In the genomic region with DNA sequence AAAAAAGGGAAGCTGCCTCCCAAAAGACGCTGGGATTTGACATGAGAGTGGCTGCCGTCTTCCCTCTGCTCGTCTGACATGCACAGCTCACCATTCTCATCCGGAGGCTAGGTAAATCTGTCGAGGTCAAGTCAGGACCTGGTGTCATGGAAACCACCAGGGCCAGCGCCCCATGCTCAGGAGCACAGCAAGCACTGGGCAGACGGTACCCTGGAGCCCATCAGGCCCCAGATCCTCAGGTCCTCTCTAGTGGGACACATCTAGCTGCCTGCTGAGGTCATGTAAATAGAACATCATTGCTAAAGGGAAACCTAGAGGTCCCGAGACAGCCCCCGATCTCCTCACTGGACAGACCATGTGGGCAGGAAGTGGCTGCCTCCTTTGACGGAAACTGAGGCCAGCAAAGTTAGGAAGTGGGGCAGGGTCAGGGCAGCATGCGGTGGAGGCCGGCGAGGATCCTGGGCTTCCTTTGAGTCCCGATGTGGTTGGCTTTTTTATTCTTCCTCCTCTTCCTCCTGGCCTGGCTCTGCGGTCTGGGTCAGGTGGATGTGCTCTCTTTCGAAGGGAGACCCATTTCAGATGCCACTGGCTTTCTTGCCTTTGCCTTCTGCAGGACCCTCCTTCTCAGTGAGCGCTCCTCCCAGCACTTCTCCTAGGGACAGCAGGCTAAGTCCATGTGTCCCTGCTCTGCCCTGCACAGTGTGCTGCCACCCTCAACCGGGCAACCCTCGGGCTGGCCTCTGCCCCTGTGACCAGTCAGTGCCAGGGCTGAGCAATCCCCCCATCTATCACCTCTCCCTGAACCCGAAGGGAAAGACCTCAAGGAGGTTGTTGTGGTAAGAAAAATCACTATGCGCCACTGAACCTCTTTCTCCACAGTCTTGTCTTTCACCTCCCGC, we compare ENCODE assay signal across 17 cellular contexts. TPM values are rescaled to one million over a fixed set of nuclear protein-coding genes. Genes with fewer than 3 reads are reported as not detected.
DNase-seq lines count a peak whose midpoint lies in the region; ATAC-seq, FAIRE-seq and TF ChIP-seq lines count a peak whose summit lies in the region.
"Had no signal": no experiment of that assay in that cellular context is flagged by ENCODE, and none has a peak within 500 bp of the region (broad histone marks: within the 10 kb centered on the region; RNA-seq: fewer than 3 reads in every experiment).

No MANE protein-coding gene starts in this region.

- peaks cover 3% of the 10 kb centered on the region for H3K4me1 Mint-ChIP-seq in astrocyte (ENCODE audit: low read depth, unreplicated experiment)
- peaks cover 12% of the 10 kb centered on the region for H3K4me1 Mint-ChIP-seq in stimulated activated naive CD8-positive, alpha-beta T cell treated with anti-CD3 and anti-CD28 coated beads, Interleukin-15, amount 100 ng/mL, for 72 hours

- in situ Hi-C loops in HepG2 (cut with HindIII; ENCODE audit: extremely low pct_ligation_motif_present, low pct_unique_long_range_greater_than_20kb) = no loop called here

- no peaks in the 10 kb centered on the region for H3K9me3 ChIP-seq in left ventricle myocardium inferior (replicated peaks)
- H3K9me3 ChIP-seq in astrocyte (ENCODE audit: insufficient read depth, low read depth, low read length) = no peaks in the 10 kb centered on the region
- H3K9me3 ChIP-seq in HepG2 (ENCODE audit: low read length) = no peaks in the 10 kb centered on the region
- no peaks in the 10 kb centered on the region for H3K9me3 ChIP-seq in breast epithelium

- intact Hi-C loops in left ventricle myocardium inferior (cut with micrococcal nuclease) = no loop called here
- intact Hi-C loops in left ventricle myocardium superior (cut with micrococcal nuclease) = no loop called here
- intact Hi-C loops in HepG2 (cut with micrococcal nuclease; ENCODE audit: unreplicated experiment) = loop anchor here (1.0 kb wide), 1 partner anchor 66 kb away; the partner anchor contains the start of gene COG2
- intact Hi-C loops in breast epithelium (cut with DNase I; ENCODE audit: low total_unique reads) = no loop called here

- H3K4me3 ChIP-seq in left ventricle myocardium inferior (peak overlapping the region; percentile 68), astrocyte (ENCODE audit: insufficient read depth, low read depth, low read length) (no peak overlapping the region), HepG2 (replicated peaks in 1 of 3; ENCODE audit: insufficient read depth in 1 of 3, low read depth in 2 of 3, low read length in 3 of 3) (peak overlapping the region; percentile 31 to 92 (median 41)), breast epithelium (no peak overlapping the region)
- H3K4me3 ChIP-seq: GM12878 had no signal

- H2AFZ ChIP-seq in astrocyte (ENCODE audit: low read depth, low read length) (no peak overlapping the region), HepG2 (ENCODE audit: low read length) (no peak overlapping the region)

- H3K27me3 ChIP-seq in left ventricle myocardium inferior (ENCODE audit: low read depth) (no peaks in the 10 kb centered on the region), astrocyte (ENCODE audit: insufficient read depth, low read length) (no peaks in the 10 kb centered on the region), HepG2 (ENCODE audit: control insufficient read depth in 1 of 2, insufficient read depth in 2 of 2, low read length in 2 of 2) (no peaks in the 10 kb centered on the region; a peak in 1 of 5 replicates), breast epithelium (no peaks in the 10 kb centered on the region)

- TF ChIP-seq RAD21 in HepG2 (CRISPR knock-in tag; IDR thresholded peaks at IDR 0.05) = no peak

- 43% methylated on average over 19 of the region's 22 CpGs for WGBS in HepG2 (ENCODE audit: low lambda C conversion rate)

- no peak for FAIRE-seq in astrocyte (lab: Jason Lieb, UNC)
- FAIRE-seq in HepG2 (lab: Jason Lieb, UNC) = no peak
- no peak for FAIRE-seq in RCC 7860 (lab: Jason Lieb, UNC)
- FAIRE-seq: A204.1, GM12878, GM18507 had no signal

- H3K27ac ChIP-seq in left ventricle myocardium inferior (replicated peaks) (peak overlapping the region; percentile 27), astrocyte (ENCODE audit: low read depth, low read length) (no peak overlapping the region), HepG2 (ENCODE audit: extremely low read length, insufficient read depth, low read length) (peak overlapping the region; percentile 93), breast epithelium (no peak overlapping the region)

- H3K4me1 ChIP-seq in left ventricle myocardium inferior = peaks cover 56% of the 10 kb centered on the region
- no peaks in the 10 kb centered on the region for H3K4me1 ChIP-seq in astrocyte (ENCODE audit: insufficient read depth, low read length)
- peaks cover 93% of the 10 kb centered on the region for H3K4me1 ChIP-seq in HepG2 (ENCODE audit: insufficient read depth, low read length)
- no peaks in the 10 kb centered on the region for H3K4me1 ChIP-seq in breast epithelium

- POLR2A ChIA-PET in HepG2 (lab: Yijun Ruan, JAX) = interaction anchor here (0.8 to 7.7 kb wide), 11 partner anchors 21 to 70 kb away, joined by 3 to 84 read pairs (median 4); partner anchors contain the start of gene COG2

- no TSS peak for BruUV-seq in HepG2 (replicated peaks; lab: Mats Ljungman, UMichigan)

- H3K36me3 ChIP-seq in left ventricle myocardium inferior = peaks cover 23% of the 10 kb centered on the region
- no peaks in the 10 kb centered on the region for H3K36me3 ChIP-seq in astrocyte (ENCODE audit: insufficient read depth, low read length)
- peaks cover 33 to 63% of the 10 kb centered on the region in 2 experiments for H3K36me3 ChIP-seq in HepG2 (replicated peaks in 1 of 2; ENCODE audit: control insufficient read depth in 1 of 2, insufficient read depth in 2 of 2, low read length in 2 of 2)
- H3K36me3 ChIP-seq in breast epithelium = no peaks in the 10 kb centered on the region

- TF ChIP-seq POLR2A in HepG2 (IDR thresholded peaks at IDR 0.05; ENCODE audit: insufficient read depth in 1 of 2, low read depth in 2 of 2, low read length in 2 of 2) (0 out of 4 replicates have a peak, but pooled peaks of 1 of the 2 experiments have one; percentile 11), breast epithelium (IDR thresholded peaks at IDR 0.05) (no peak)

- H3K9me3 Mint-ChIP-seq in astrocyte (ENCODE audit: unreplicated experiment) = no peaks in the 10 kb centered on the region
- no peaks in the 10 kb centered on the region for H3K9me3 Mint-ChIP-seq in stimulated activated naive CD8-positive, alpha-beta T cell treated with anti-CD3 and anti-CD28 coated beads, Interleukin-15, amount 100 ng/mL, for 72 hours
- H3K9me3 Mint-ChIP-seq: CD14-positive monocyte, H9 had no signal

- H3K79me2 ChIP-seq in astrocyte (ENCODE audit: insufficient read depth, low read length) (no peaks in the 10 kb centered on the region), HepG2 (ENCODE audit: insufficient read depth, low read length) (peaks cover 77% of the 10 kb centered on the region)

- DNase-seq in left ventricle myocardium inferior = no peak
- DNase-seq in left ventricle myocardium superior = no peak
- no peak for DNase-seq in astrocyte (ENCODE audit: low read depth)
- no peak for DNase-seq in HepG2 (ENCODE audit: low spot score)
- DNase-seq in stimulated activated naive CD8-positive, alpha-beta T cell treated with anti-CD3 and anti-CD28 coated beads, Interleukin-15, amount 100 ng/mL, for 72 hours = no peak
- no peak for DNase-seq in breast epithelium (ENCODE audit: low spot score in 2 of 2)
- DNase-seq in RCC 7860 (ENCODE audit: low spot score) = no peak
- DNase-seq in NAMALWA (ENCODE audit: low spot score) = no peak
- DNase-seq: H9; NCI-H345; NCI-H69; NK-92 treated with Interleukin-12 subunit alpha and Interleukin-12 subunit beta, amount 100 ng/mL, for 24 hours had no signal

- TF ChIP-seq EP300 in HepG2 (IDR thresholded peaks at IDR 0.05; ENCODE audit: low read depth in 2 of 2, low read length in 2 of 2) = no peak
- TF ChIP-seq EP300 in HepG2 (CRISPR knock-in tag; IDR thresholded peaks at IDR 0.05; ENCODE audit: borderline replicate concordance) = no peak

- H3K36me3 Mint-ChIP-seq in astrocyte (ENCODE audit: low read depth, unreplicated experiment) = peaks cover 2% of the 10 kb centered on the region
- H3K36me3 Mint-ChIP-seq: CD14-positive monocyte had no signal

- no peak overlapping the region for H3K9ac ChIP-seq in astrocyte (ENCODE audit: low read length)
- peak overlapping the region; percentile 56 for H3K9ac ChIP-seq in HepG2 (ENCODE audit: insufficient read depth, low read depth, low read length)

- H3K27me3 Mint-ChIP-seq in astrocyte (ENCODE audit: low read depth, unreplicated experiment) = peaks cover 36% of the 10 kb centered on the region
- peaks cover 25% of the 10 kb centered on the region for H3K27me3 Mint-ChIP-seq in stimulated activated naive CD8-positive, alpha-beta T cell treated with anti-CD3 and anti-CD28 coated beads, Interleukin-15, amount 100 ng/mL, for 72 hours

- CTCF ChIA-PET in HepG2 (lab: Yijun Ruan, JAX; ENCODE audit: low intra/inter-chr PET ratio, low total read pairs) = no interaction called here

- H4K20me1 ChIP-seq in astrocyte (ENCODE audit: insufficient read depth, low read length) (no peaks in the 10 kb centered on the region), HepG2 (ENCODE audit: insufficient read depth, low read length) (peaks cover 98% of the 10 kb centered on the region)

- peak overlapping the region; percentile 66 for H3K27ac Mint-ChIP-seq in astrocyte (ENCODE audit: unreplicated experiment)
- H3K27ac Mint-ChIP-seq in stimulated activated naive CD8-positive, alpha-beta T cell treated with anti-CD3 and anti-CD28 coated beads, Interleukin-15, amount 100 ng/mL, for 72 hours = peak overlapping the region; percentile 76 to 92
- H3K27ac Mint-ChIP-seq: H9 had no signal

- H3K4me2 ChIP-seq in astrocyte (ENCODE audit: low read length) (no peak overlapping the region), HepG2 (ENCODE audit: low read depth, low read length) (peak overlapping the region; percentile 97)

- no peak for TF ChIP-seq CTCF in left ventricle myocardium inferior (IDR thresholded peaks at IDR 0.05; ENCODE audit: borderline replicate concordance)
- no peak for TF ChIP-seq CTCF in astrocyte (IDR thresholded peaks at IDR 0.05; ENCODE audit: insufficient read depth, low read depth, low read length)
- TF ChIP-seq CTCF in HepG2 (CRISPR knock-in tag; IDR thresholded peaks at IDR 0.05) = no peak
- TF ChIP-seq CTCF in breast epithelium (IDR thresholded peaks at IDR 0.05) = no peak

- no peak for ATAC-seq in left ventricle myocardium superior
- peak; percentile 5 for ATAC-seq in HepG2
- no peak for ATAC-seq in stimulated activated naive CD8-positive, alpha-beta T cell treated with anti-CD3 and anti-CD28 coated beads, Interleukin-15, amount 100 ng/mL, for 72 hours
- ATAC-seq: GM12878 had no signal

- H3K4me3 Mint-ChIP-seq in astrocyte (ENCODE audit: unreplicated experiment) = no peak overlapping the region
- H3K4me3 Mint-ChIP-seq in stimulated activated naive CD8-positive, alpha-beta T cell treated with anti-CD3 and anti-CD28 coated beads, Interleukin-15, amount 100 ng/mL, for 72 hours = no peak overlapping the region
- H3K4me3 Mint-ChIP-seq: H9 had no signal

RNA-seq across cellular contexts. Expression of gene AGT, which starts 5.9 kb away (rescaled TPM):
- 54.6 TPM for total RNA-seq in left ventricle myocardium inferior
- 54.9 TPM for total RNA-seq in left ventricle myocardium superior
- 1.2 and 3.0 TPM in 2 replicates for total RNA-seq in astrocyte
- 378 and 892 TPM in 2 replicates for total RNA-seq in HepG2 (2016; rRNA removed; fragmentation: Illumina TruSeq; extraction: Trizol)
- 75.9 and 76.7 TPM in 2 replicates for total RNA-seq in HepG2 (2016; cell fraction: cytosol; rRNA removed; fragmentation: Illumina TruSeq; extraction: Trizol; ENCODE audit: low read depth)
- 368 and 897 TPM in 2 replicates for total RNA-seq in HepG2 (2016; cell fraction: insoluble cytoplasmic fraction; rRNA removed; fragmentation: Illumina TruSeq; extraction: Trizol)
- 150 and 163 TPM in 2 replicates for total RNA-seq in HepG2 (2016; cell fraction: membrane; rRNA removed; fragmentation: Illumina TruSeq; extraction: Trizol)
- 728 and 881 TPM in 2 replicates for total RNA-seq in HepG2 (2016; cell fraction: nucleus; rRNA removed; fragmentation: Illumina TruSeq; extraction: Trizol)
- 2,071 and 2,729 TPM in 2 replicates for polyA plus RNA-seq in HepG2 (2011; rRNA removed)
- 1,947 and 1,991 TPM in 2 replicates for polyA plus RNA-seq in HepG2 (2011; cell fraction: cytosol; rRNA removed)
- 1,234 and 1,580 TPM in 2 replicates for polyA plus RNA-seq in HepG2 (2011; cell fraction: nucleus; rRNA removed)
- 1,477 and 1,796 TPM in 2 replicates for polyA plus RNA-seq in HepG2 (2012)
- polyA plus RNA-seq in HepG2 (2016; cell fraction: cytosol; fragmentation: Illumina TruSeq; extraction: Trizol; ENCODE audit: low read depth) = 105 and 108 TPM in 2 replicates
- 413 and 471 TPM in 2 replicates for polyA plus RNA-seq in HepG2 (2016; cell fraction: insoluble cytoplasmic fraction; fragmentation: Illumina TruSeq; extraction: Trizol; ENCODE audit: low read depth)
- 154 and 159 TPM in 2 replicates for polyA plus RNA-seq in HepG2 (2016; cell fraction: membrane; fragmentation: Illumina TruSeq; extraction: Trizol; ENCODE audit: low read depth)
- polyA plus RNA-seq in HepG2 (2016; cell fraction: nucleus; fragmentation: Illumina TruSeq; extraction: Trizol; ENCODE audit: insufficient read depth, low read depth) = 1,282 and 1,316 TPM in 2 replicates
- 0.94 and 2,464 TPM in 2 replicates for polyA minus RNA-seq in HepG2 (2011; rRNA and poly(A)+ RNA removed; ENCODE audit: low replicate concordance)
- 761 and 986 TPM in 2 replicates for polyA minus RNA-seq in HepG2 (2011; cell fraction: cytosol; rRNA and poly(A)+ RNA removed)
- polyA minus RNA-seq in HepG2 (2011; cell fraction: nucleus; rRNA and poly(A)+ RNA removed) = 279 and 432 TPM in 2 replicates
- 1 to 10 TPM in 2 of 3 donors, under 1 TPM in 1; 0.59 to 9.1 (median 8.2) TPM for total RNA-seq in breast epithelium
- total RNA-seq: H9 had no signal
- polyA plus RNA-seq: CD14-positive monocyte, GM12878 had no signal

RNA-seq across cellular contexts. Expression of gene CAPN9, which starts 39.2 kb away (rescaled TPM):
- total RNA-seq in left ventricle myocardium inferior (0.14 TPM), left ventricle myocardium superior (0.32 TPM), astrocyte (not detected in 2 replicates), HepG2 (2016; rRNA removed; fragmentation: Illumina TruSeq; extraction: Trizol) (0.17 and 0.31 TPM in 2 replicates), breast epithelium (1 to 10 TPM in 1 of 3 donors, not detected in 2; 2.3 TPM)
- not detected in 2 replicates for total RNA-seq in HepG2 (2016; cell fraction: cytosol; rRNA removed; fragmentation: Illumina TruSeq; extraction: Trizol; ENCODE audit: low read depth)
- total RNA-seq in HepG2 (2016; cell fraction: insoluble cytoplasmic fraction; rRNA removed; fragmentation: Illumina TruSeq; extraction: Trizol) = 0.09 and 0.16 TPM in 2 replicates
- not detected in 2 replicates for total RNA-seq in HepG2 (2016; cell fraction: membrane; rRNA removed; fragmentation: Illumina TruSeq; extraction: Trizol)
- total RNA-seq in HepG2 (2016; cell fraction: nucleus; rRNA removed; fragmentation: Illumina TruSeq; extraction: Trizol) = not detected in 2 replicates
- 0.04 and 0.10 TPM in 2 replicates for polyA plus RNA-seq in HepG2 (2011; rRNA removed)
- 0.06 and 0.11 TPM in 2 replicates for polyA plus RNA-seq in HepG2 (2011; cell fraction: cytosol; rRNA removed)
- polyA plus RNA-seq in HepG2 (2011; cell fraction: nucleus; rRNA removed) = 0.19 TPM in 1 of 2 replicates, not detected in the other
- polyA plus RNA-seq in HepG2 (2012) = 0.09 TPM in 1 of 2 replicates, not detected in the other
- 0.26 TPM in 1 of 2 replicates, not detected in the other for polyA plus RNA-seq in HepG2 (2016; cell fraction: cytosol; fragmentation: Illumina TruSeq; extraction: Trizol; ENCODE audit: low read depth)
- polyA plus RNA-seq in HepG2 (2016; cell fraction: insoluble cytoplasmic fraction; fragmentation: Illumina TruSeq; extraction: Trizol; ENCODE audit: low read depth) = not detected in 2 replicates
- 0.06 TPM in 1 of 2 replicates, not detected in the other for polyA plus RNA-seq in HepG2 (2016; cell fraction: membrane; fragmentation: Illumina TruSeq; extraction: Trizol; ENCODE audit: low read depth)
- 0.21 TPM in 1 of 2 replicates, not detected in the other for polyA plus RNA-seq in HepG2 (2016; cell fraction: nucleus; fragmentation: Illumina TruSeq; extraction: Trizol; ENCODE audit: insufficient read depth, low read depth)
- 0.12 TPM in 1 of 2 replicates, not detected in the other for polyA minus RNA-seq in HepG2 (2011; rRNA and poly(A)+ RNA removed; ENCODE audit: low replicate concordance)
- not detected in 2 replicates for polyA minus RNA-seq in HepG2 (2011; cell fraction: cytosol; rRNA and poly(A)+ RNA removed)
- not detected in 2 replicates for polyA minus RNA-seq in HepG2 (2011; cell fraction: nucleus; rRNA and poly(A)+ RNA removed)
- total RNA-seq: GM12878, LHCN-M2 had no signal
- polyA plus RNA-seq: CD14-positive monocyte, GM12878 had no signal

Comparison
In these comparisons a context has a peak if more than half of its experiments do, and no peak if none do; other contexts are left out.
1. H3K27ac ChIP-seq: peak in left ventricle myocardium inferior (single experiment) and HepG2 (single experiment); none in astrocyte (single experiment) and breast epithelium (0 of 2).
2. H3K4me3 ChIP-seq: peak in left ventricle myocardium inferior (single experiment) and HepG2 (3 of 3); none in astrocyte (single experiment) and breast epithelium (0 of 3).